In genomic region chr10:133373104-133373624, GRCh38 we compare ENCODE assay signal across 1 cellular context.
TF ChIP-seq lines count a peak whose summit lies in the region.

Gene ECHS1 (minus strand): TSS chr10:133373354. CDS start chr10:133373333, 21 bp downstream.

TF ChIP-seq in GM12878, 131 proteins besides CTCF, POLR2A, EP300 and RAD21 (continued from another document):
- TF ChIP-seq PKNOX1 (IDR thresholded peaks at IDR 0.05): peak; percentile 35; the same call in 1 of the 2 replicates
- peak; percentile 99 for TF ChIP-seq CHD2 (IDR thresholded peaks at IDR 0.05; ENCODE audit: borderline replicate concordance, low read depth, low read length)
- TF ChIP-seq SRF (IDR thresholded peaks at IDR 0.05; ENCODE audit: low read depth in 2 of 2, low read length in 2 of 2): peak in 1 of 2 experiments; percentile 39; a peak in 2 of 4 replicates
- no peak for TF ChIP-seq IKZF2 (IDR thresholded peaks at IDR 0.05)
- TF ChIP-seq MXI1 (IDR thresholded peaks at IDR 0.05; ENCODE audit: low read depth, low read length): 0 out of 2 replicates have a peak, but pooled peaks have one; percentile 58
- TF ChIP-seq NFIC (IDR thresholded peaks at IDR 0.05; ENCODE audit: low read depth, low read length): no peak
- TF ChIP-seq SMAD5 (IDR thresholded peaks at IDR 0.05; ENCODE audit: low read depth): peak; percentile 63; the same call in 1 of the 2 replicates
- TF ChIP-seq TAF1 (IDR thresholded peaks at IDR 0.05; ENCODE audit: borderline replicate concordance, low read depth, low read length): peak; percentile 48; the same call in 1 of the 2 replicates
- TF ChIP-seq BACH1 (IDR thresholded peaks at IDR 0.05; ENCODE audit: borderline replicate concordance): 0 out of 2 replicates have a peak, but pooled peaks have one; percentile 44
- peak; percentile 43; the same call in 1 of the 2 replicates for TF ChIP-seq ZNF687 (IDR thresholded peaks at IDR 0.05)
- 0 out of 2 replicates have a peak, but pooled peaks have one; percentile 13 for TF ChIP-seq E2F4 (IDR thresholded peaks at IDR 0.05; ENCODE audit: low read depth, low read length)
- TF ChIP-seq PML (IDR thresholded peaks at IDR 0.05; ENCODE audit: low read length): no peak
- 0 out of 2 replicates have a peak, but pooled peaks have one; percentile 21 for TF ChIP-seq NKRF (conservative IDR thresholded peaks at IDR 0.05)
- TF ChIP-seq POLR2AphosphoS5 (IDR thresholded peaks at IDR 0.05; ENCODE audit: low read length): peak; percentile 91
- TF ChIP-seq HCFC1 (IDR thresholded peaks at IDR 0.05; ENCODE audit: low read length): peak; percentile 47
- TF ChIP-seq YY1 (IDR thresholded peaks at IDR 0.05; ENCODE audit: low read depth, low read length): peak; percentile 94
- TF ChIP-seq ZNF207 (IDR thresholded peaks at IDR 0.05; ENCODE audit: borderline replicate concordance): peak; percentile 38; the same call in 1 of the 2 replicates
- no peak for TF ChIP-seq JUND (IDR thresholded peaks at IDR 0.05; ENCODE audit: low read depth, low read length)
- TF ChIP-seq MLLT1 (IDR thresholded peaks at IDR 0.05): no peak
- TF ChIP-seq CBFB (IDR thresholded peaks at IDR 0.05; ENCODE audit: low read depth): peak; percentile 77; the same call in 1 of the 2 replicates
